Comparison of ENCODE assay signal across 14 cellular contexts in the genomic region with DNA sequence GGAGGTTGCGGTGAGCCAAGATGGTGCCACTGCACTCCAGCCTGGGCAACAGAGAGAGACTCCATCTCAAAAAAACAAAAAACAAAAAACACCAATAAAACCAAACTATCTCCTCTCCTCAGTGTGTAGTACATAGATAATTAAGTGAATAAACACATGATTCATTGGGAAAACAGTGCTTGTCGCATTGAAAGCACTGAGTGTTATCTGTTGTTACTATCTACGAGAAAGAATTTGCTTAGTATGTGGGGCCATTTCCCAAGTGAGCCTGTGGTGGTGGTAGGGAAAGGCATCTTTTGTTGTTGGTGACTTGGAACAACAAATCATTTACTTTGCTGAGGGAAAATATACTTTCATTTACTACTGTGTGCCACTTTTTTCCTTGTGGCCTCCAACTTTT. TPM values are rescaled to one million over a fixed set of nuclear protein-coding genes. Genes with fewer than 3 reads are reported as not detected.
A peak's percentile ranks its signal among the peaks of the same experiment; 100 is the strongest.
DNase-seq lines count a peak whose midpoint lies in the region; ATAC-seq and TF ChIP-seq lines count a peak whose summit lies in the region.
"Had no signal": no experiment of that assay in that cellular context is flagged by ENCODE, and none has a peak within 500 bp of the region (broad histone marks: within the 10 kb centered on the region; RNA-seq: fewer than 3 reads in every experiment).

No MANE protein-coding gene starts in this region.

- H3K4me1 ChIP-seq in mesodermal cell (ENCODE audit: control insufficient read depth, insufficient read depth, low read length, poor library complexity, severe bottlenecking) = peaks cover 4% of the 10 kb centered on the region

- H3K4me3 ChIP-seq in BJ (ENCODE audit: low read depth, low read length) (no peak overlapping the region), choroid plexus epithelial cell (ENCODE audit: low read depth, low read length) (no peak overlapping the region), mesodermal cell (ENCODE audit: extremely low read depth, insufficient read depth, low read length, poor library complexity, severe bottlenecking) (no peak overlapping the region)
- H3K4me3 ChIP-seq: gastrocnemius medialis had no signal

- ATAC-seq in GM18502 (IDR thresholded peaks at IDR 0.05; ENCODE audit: poor library complexity, unreplicated experiment) (no peak), GM21367 (IDR thresholded peaks at IDR 0.05; ENCODE audit: unreplicated experiment) (no peak), GM18498 (IDR thresholded peaks at IDR 0.05; ENCODE audit: unreplicated experiment) (no peak)
- ATAC-seq: gastrocnemius medialis; stimulated activated naive CD8-positive, alpha-beta T cell treated with anti-CD3 and anti-CD28 coated beads, Interleukin-15, Interleukin-2, amounts not matched to agents 100 U/mL and 50 U/mL, for 24 hours had no signal

- 100% methylated on average over 1 of the region's 3 CpGs; no CpG with 5 or more reads in 1 of the 2 experiments for WGBS in mesodermal cell (ENCODE audit: insufficient coverage in 2 of 2), 2 experiments

- no peaks in the 10 kb centered on the region for H3K9me3 ChIP-seq in mesodermal cell (ENCODE audit: control insufficient read depth, low read length)
- H3K9me3 ChIP-seq: gastrocnemius medialis had no signal

- no peaks in the 10 kb centered on the region; the same call in 1 of the 2 replicates for H3K36me3 ChIP-seq in BJ (ENCODE audit: control insufficient read depth, insufficient read depth, low read length)
- H3K36me3 ChIP-seq in mesodermal cell (ENCODE audit: control insufficient read depth, insufficient read depth, low read length) = peaks cover 7% of the 10 kb centered on the region
- H3K36me3 ChIP-seq: gastrocnemius medialis had no signal

- CTCF ChIA-PET in BJ (lab: Yijun Ruan, JAX) = interaction anchor here (2.1 kb wide), 1 partner anchor 8 kb away, joined by 7 read pairs; no protein-coding TSS in a partner anchor

- POLR2A ChIA-PET in BJ (lab: Charles Lee) = no interaction called here

- no peaks in the 10 kb centered on the region for H3K27me3 ChIP-seq in BJ (ENCODE audit: control insufficient read depth, insufficient read depth, low read length)
- H3K27me3 ChIP-seq: gastrocnemius medialis had no signal

- DNase-seq in BJ (ENCODE audit: low read depth) (peak; percentile 74), NCI-H774 (lab: John Stamatoyannopoulos, UW) (peak; percentile 1), choroid plexus epithelial cell (ENCODE audit: low read depth) (peak; percentile 65), substantia nigra (lab: John Stamatoyannopoulos, UW) (no peak)
- DNase-seq: activated T-cell treated with anti-CD3 and anti-CD28 coated beads for 4 hours; gastrocnemius medialis; NCI-H524 treated with DMSO at 0.1 percent for 48 hours; retina; Right ventricle myocardium superior; stimulated activated naive CD8-positive, alpha-beta T cell treated with anti-CD3 and anti-CD28 coated beads, Interleukin-15, Interleukin-2, amounts not matched to agents 100 U/mL and 50 U/mL, for 24 hours had no signal

- no peak for TF ChIP-seq CTCF in BJ (IDR thresholded peaks at IDR 0.05; ENCODE audit: insufficient read depth, low read depth, low read length)
- TF ChIP-seq CTCF in choroid plexus epithelial cell (conservative IDR thresholded peaks at IDR 0.05; ENCODE audit: low read depth, low read length) = no peak

- H3K27ac ChIP-seq in mesodermal cell (ENCODE audit: low read depth, low read length, severe bottlenecking) (peak overlapping the region; percentile 86), substantia nigra (ENCODE audit: low read depth, low read length, poor library complexity, severe bottlenecking) (no peak overlapping the region)

RNA-seq across cellular contexts. Expression of gene RSBN1L, which starts 42.6 kb away (rescaled TPM):
- polyA plus RNA-seq in BJ (2011; rRNA removed) = 2.8 and 4.8 TPM in 2 replicates
- polyA minus RNA-seq in BJ (2011; rRNA and poly(A)+ RNA removed) = 8.7 and 19.0 TPM in 2 replicates
- polyA plus RNA-seq in mesodermal cell (2013, experiment 1 of 2) = 12.6 TPM
- 14.2 TPM for polyA plus RNA-seq in mesodermal cell (2013, experiment 2 of 2)

RNA-seq across cellular contexts. Expression of gene TMEM60, which starts 59.4 kb away (rescaled TPM):
- 17.9 and 31.4 TPM in 2 replicates for polyA plus RNA-seq in BJ (2011; rRNA removed)
- 5.9 and 6.2 TPM in 2 replicates for polyA minus RNA-seq in BJ (2011; rRNA and poly(A)+ RNA removed)
- polyA plus RNA-seq in mesodermal cell (2013, experiment 1 of 2) = 28.2 TPM
- polyA plus RNA-seq in mesodermal cell (2013, experiment 2 of 2) = 26.9 TPM

RNA-seq across cellular contexts. Expression of gene PHTF2, which starts 59.7 kb away (rescaled TPM):
- 27.8 and 45.8 TPM in 2 replicates for polyA plus RNA-seq in BJ (2011; rRNA removed)
- 14.7 and 25.0 TPM in 2 replicates for polyA minus RNA-seq in BJ (2011; rRNA and poly(A)+ RNA removed)
- 28.0 TPM for polyA plus RNA-seq in mesodermal cell (2013, experiment 1 of 2)
- 34.6 TPM for polyA plus RNA-seq in mesodermal cell (2013, experiment 2 of 2)

Comparison
In these comparisons a context has a peak if more than half of its experiments do, and no peak if none do; other contexts are left out.
1. DNase-seq: peak in BJ (single experiment), NCI-H774 (single experiment) and choroid plexus epithelial cell (single experiment); none in substantia nigra (0 of 49).